18 cellular contexts compared by ENCODE assay signal in genomic region chr1:61121631-61122030, GRCh38. TPM values are rescaled to one million over a fixed set of nuclear protein-coding genes. Genes with fewer than 3 reads are reported as not detected.
DNase-seq lines count a peak whose midpoint lies in the region; ATAC-seq, FAIRE-seq and TF ChIP-seq lines count a peak whose summit lies in the region.
"Had no signal": no experiment of that assay in that cellular context is flagged by ENCODE, and none has a peak within 500 bp of the region (broad histone marks: within the 10 kb centered on the region; RNA-seq: fewer than 3 reads in every experiment).

No MANE protein-coding gene starts in this region.

- no peak for TF ChIP-seq RAD21 in A549 (conservative IDR thresholded peaks at IDR 0.05 in 1 of 2, IDR thresholded peaks at IDR 0.05 in 1 of 2)

- H3K27ac ChIP-seq in A549 = peak overlapping the region; percentile 45 to 72; a peak in 4 of 6 replicates
- H3K27ac ChIP-seq in psoas muscle = peak overlapping the region; percentile 91
- H3K27ac ChIP-seq in Peyer's patch = no peak overlapping the region

- no peaks in the 10 kb centered on the region for H3K36me3 Mint-ChIP-seq in activated naive CD8-positive, alpha-beta T cell treated with anti-CD3 and anti-CD28 coated beads for 36 hours
- H3K36me3 Mint-ChIP-seq: IgD-negative memory B cell had no signal

- H3K4me1 ChIP-seq in A549 = peaks cover 79% of the 10 kb centered on the region
- H3K4me1 ChIP-seq in adipocyte (ENCODE audit: control insufficient read depth, insufficient read depth, low read length) = peaks cover 57% of the 10 kb centered on the region
- peaks cover 85% of the 10 kb centered on the region for H3K4me1 ChIP-seq in psoas muscle
- peaks cover 0 to 21% (median 0%) of the 10 kb centered on the region in 4 donors for H3K4me1 ChIP-seq in Peyer's patch

- H3K27ac Mint-ChIP-seq in activated naive CD8-positive, alpha-beta T cell treated with anti-CD3 and anti-CD28 coated beads for 36 hours = no peak overlapping the region
- H3K27ac Mint-ChIP-seq: activated CD8-positive, alpha-beta T cell treated with anti-CD3 and anti-CD28 coated beads for 36 hours; activated naive CD8-positive, alpha-beta T cell treated with anti-CD3 and anti-CD28 coated beads, Interleukin-2, amount 50 U/mL, for 24 hours; IgD-negative memory B cell had no signal

- no peaks in the 10 kb centered on the region for H3K9me3 ChIP-seq in A549
- no peaks in the 10 kb centered on the region for H3K9me3 ChIP-seq in adipocyte (ENCODE audit: control insufficient read depth, low read length)
- H3K9me3 ChIP-seq in psoas muscle = no peaks in the 10 kb centered on the region
- no peaks in the 10 kb centered on the region for H3K9me3 ChIP-seq in Peyer's patch
- H3K9me3 ChIP-seq: mucosa of descending colon had no signal

- H3K27me3 Mint-ChIP-seq in activated naive CD8-positive, alpha-beta T cell treated with anti-CD3 and anti-CD28 coated beads for 36 hours = peaks cover 4% of the 10 kb centered on the region
- H3K27me3 Mint-ChIP-seq: activated CD8-positive, alpha-beta T cell treated with anti-CD3 and anti-CD28 coated beads for 36 hours; activated naive CD8-positive, alpha-beta T cell treated with anti-CD3 and anti-CD28 coated beads, Interleukin-2, amount 50 U/mL, for 24 hours had no signal

- peak overlapping the region; percentile 75; the same call in 2 of the 3 replicates for H3K4me2 ChIP-seq in A549

- DNase-seq in A549 (ENCODE audit: low read depth in 1 of 2, low spot score in 1 of 2) (no peak), adipocyte (ENCODE audit: low read depth) (no peak), fibroblast of the aortic adventitia (ENCODE audit: low read depth) (peak; percentile 45), psoas muscle (no peak), Peyer's patch (no peak), SKM-1 treated with dmso at 0.1 percent for 144 hours (lab: John Stamatoyannopoulos, UW; ENCODE audit: unreplicated experiment) (no peak), NCI-H82 (lab: John Stamatoyannopoulos, UW) (no peak)
- no peak for DNase-seq in activated naive CD8-positive, alpha-beta T cell treated with anti-CD3 and anti-CD28 coated beads for 36 hours
- DNase-seq: activated CD8-positive, alpha-beta T cell treated with anti-CD3 and anti-CD28 coated beads for 36 hours; activated naive CD8-positive, alpha-beta T cell treated with anti-CD3 and anti-CD28 coated beads, Interleukin-2, amount 50 U/mL, for 24 hours; kidney; mucosa of descending colon; NCI-H2081 treated with DMSO at 0.1 percent for 48 hours; NCI-H524; stimulated activated CD4-positive, alpha-beta T cell treated with anti-CD3 and anti-CD28 coated beads, Interleukin-12 subunit alpha, Interleukin-12 subunit beta, amount 100 ng/mL, for 4 hours; stimulated activated naive CD4-positive, alpha-beta T cell had no signal

- no peaks in the 10 kb centered on the region for H3K9me3 Mint-ChIP-seq in activated naive CD8-positive, alpha-beta T cell treated with anti-CD3 and anti-CD28 coated beads for 36 hours
- H3K9me3 Mint-ChIP-seq: activated CD8-positive, alpha-beta T cell treated with anti-CD3 and anti-CD28 coated beads for 36 hours; activated naive CD8-positive, alpha-beta T cell treated with anti-CD3 and anti-CD28 coated beads, Interleukin-2, amount 50 U/mL, for 24 hours had no signal

- peak overlapping the region; percentile 73 for H3K9ac ChIP-seq in adipocyte (ENCODE audit: low read length)

- CTCF ChIA-PET in A549 (lab: Yijun Ruan, JAX) = interaction anchor here (0.7 kb wide), 1 partner anchor 55 kb away, joined by 3 read pairs; no protein-coding TSS in a partner anchor

- TF ChIP-seq CTCF in A549 (IDR thresholded peaks at IDR 0.05) (no peak), fibroblast of the aortic adventitia (IDR thresholded peaks at IDR 0.05; ENCODE audit: insufficient read depth, low read length) (peak; percentile 38), psoas muscle (IDR thresholded peaks at IDR 0.05) (no peak), Peyer's patch (IDR thresholded peaks at IDR 0.05) (peak in 1 of 6 experiments; percentile 6)

- POLR2A ChIA-PET in A549 (lab: Yijun Ruan, JAX) = no interaction called here

- no peaks in the 10 kb centered on the region for H3K27me3 ChIP-seq in adipocyte (replicated peaks; ENCODE audit: control insufficient read depth, insufficient read depth, low read length)
- H3K27me3 ChIP-seq in psoas muscle (ENCODE audit: insufficient read depth in 3 of 3, low read length in 2 of 3) = no peaks in the 10 kb centered on the region
- no peaks in the 10 kb centered on the region for H3K27me3 ChIP-seq in Peyer's patch

- FAIRE-seq in A549 (lab: Jason Lieb, UNC) = no peak
- FAIRE-seq: colon had no signal

- TF ChIP-seq EP300 in A549 (IDR thresholded peaks at IDR 0.05) = no peak

- 0 out of 6 replicates have a peak, but pooled peaks of 1 of the 2 experiments have one; percentile 59 for ATAC-seq in A549
- ATAC-seq in psoas muscle = no peak
- ATAC-seq: activated CD8-positive, alpha-beta T cell treated with anti-CD3 and anti-CD28 coated beads for 36 hours; activated naive CD8-positive, alpha-beta T cell treated with anti-CD3 and anti-CD28 coated beads, Interleukin-2, amount 50 U/mL, for 24 hours; mucosa of descending colon had no signal

- TF ChIP-seq POLR2A in A549 (IDR thresholded peaks at IDR 0.05; ENCODE audit: low read length) (no peak), Peyer's patch (IDR thresholded peaks at IDR 0.05) (no peak)

- no peak overlapping the region for H3K4me3 Mint-ChIP-seq in activated naive CD8-positive, alpha-beta T cell treated with anti-CD3 and anti-CD28 coated beads for 36 hours
- H3K4me3 Mint-ChIP-seq: activated CD8-positive, alpha-beta T cell treated with anti-CD3 and anti-CD28 coated beads for 36 hours; activated naive CD8-positive, alpha-beta T cell treated with anti-CD3 and anti-CD28 coated beads, Interleukin-2, amount 50 U/mL, for 24 hours; IgD-negative memory B cell had no signal

- H3K4me3 ChIP-seq in A549 (no peak overlapping the region), adipocyte (ENCODE audit: low read length) (peak overlapping the region; percentile 73), fibroblast of the aortic adventitia (ENCODE audit: low read depth, low read length) (no peak overlapping the region), psoas muscle (peak overlapping the region; percentile 62), Peyer's patch (no peak overlapping the region)
- H3K4me3 ChIP-seq: mucosa of descending colon had no signal

- H3K4me1 Mint-ChIP-seq in activated naive CD8-positive, alpha-beta T cell treated with anti-CD3 and anti-CD28 coated beads for 36 hours = peaks cover 3% of the 10 kb centered on the region
- H3K4me1 Mint-ChIP-seq: activated naive CD8-positive, alpha-beta T cell treated with anti-CD3 and anti-CD28 coated beads, Interleukin-2, amount 50 U/mL, for 24 hours; IgD-negative memory B cell had no signal

- intact Hi-C loops in psoas muscle (cut with DNase I) = loop anchor here (2.0 to 10.0 kb wide), 2 partner anchors 37 to 63 kb away; no protein-coding TSS in a partner anchor

- H3K36me3 ChIP-seq in adipocyte (ENCODE audit: control insufficient read depth, insufficient read depth, low read length, severe bottlenecking) (no peaks in the 10 kb centered on the region), psoas muscle (ENCODE audit: insufficient read depth in 1 of 2, low read depth in 1 of 2) (no peaks in the 10 kb centered on the region), Peyer's patch (no peaks in the 10 kb centered on the region)

TF ChIP-seq in A549, 52 proteins besides CTCF, POLR2A, EP300 and RAD21 (continues in another document):
- TF ChIP-seq MAX (IDR thresholded peaks at IDR 0.05) (no peak), TP53 (CRISPR knock-in tag; IDR thresholded peaks at IDR 0.05) (no peak), JUN (IDR thresholded peaks at IDR 0.05) (no peak), RFX5 (IDR thresholded peaks at IDR 0.05) (no peak), JUNB (IDR thresholded peaks at IDR 0.05) (no peak), ZNF302 (CRISPR knock-in tag; IDR thresholded peaks at IDR 0.05) (no peak), FOXS1 (CRISPR knock-in tag; IDR thresholded peaks at IDR 0.05) (no peak), NFE2L2 (conservative IDR thresholded peaks at IDR 0.05; ENCODE audit: low read length) (no peak), ELK1 (IDR thresholded peaks at IDR 0.05; ENCODE audit: low read depth, low read length) (no peak), USF2 (IDR thresholded peaks at IDR 0.05) (no peak), FOSL2 (IDR thresholded peaks at IDR 0.05) (no peak), FOSL2 (CRISPR knock-in tag; IDR thresholded peaks at IDR 0.05) (no peak), RNF2 (IDR thresholded peaks at IDR 0.05; ENCODE audit: borderline replicate concordance, low read depth) (no peak)

RNA-seq across cellular contexts. Expression of gene NFIA, which starts 39.3 kb away (rescaled TPM):
- 21.3 and 25.8 TPM in 2 replicates for polyA plus RNA-seq in A549 (2011; rRNA removed)
- 7.6 and 9.7 TPM in 2 replicates for polyA plus RNA-seq in A549 (2012; cell fraction: cytosol; rRNA removed)
- polyA plus RNA-seq in A549 (2012; cell fraction: nucleus; rRNA removed) = 6.6 and 9.0 TPM in 2 replicates
- 6.5 to 6.7 TPM (median 6.7 TPM) in 3 replicates for polyA plus RNA-seq in A549 (2017; fragmentation: RNase III; extraction: RNeasy Plus Mini Kit Qiagen cat#74134 plus additional on column Dnase treatment)
- polyA minus RNA-seq in A549 (2011; rRNA and poly(A)+ RNA removed) = 91.4 and 115 TPM in 2 replicates
- total RNA-seq in fibroblast of the aortic adventitia (ENCODE audit: low replicate concordance) = 32.0 and 42.0 TPM in 2 replicates
- total RNA-seq in psoas muscle = 10 to 100 TPM; 30.6 to 42.7 (median 42.3) TPM
- 10 to 100 TPM in 1 of 3 donors, 1 to 10 TPM in 2; 4.0 to 11.7 (median 4.2) TPM for polyA plus RNA-seq in psoas muscle
- total RNA-seq in Peyer's patch = 100 to 1,000 TPM in 1 of 4 donors, 10 to 100 TPM in 3; 32.0 to 160 (median 32.9) TPM
- 1 to 10 TPM; 1.3 to 1.7 TPM for total RNA-seq in activated naive CD8-positive, alpha-beta T cell treated with anti-CD3 and anti-CD28 coated beads for 36 hours

Comparison
In these comparisons a context has a peak if more than half of its experiments do, and no peak if none do; other contexts are left out.
1. H3K27ac ChIP-seq: peak in A549 (2 of 2) and psoas muscle (single experiment); none in Peyer's patch (0 of 4).
2. H3K4me3 ChIP-seq: peak in adipocyte (single experiment) and psoas muscle (single experiment); none in A549 (single experiment), fibroblast of the aortic adventitia (single experiment) and Peyer's patch (0 of 4).
3. RNA of gene NFIA, which starts 39.3 kb away (total RNA-seq): 30.6 to 42.7 TPM in psoas muscle, 32.0 to 160 TPM in Peyer's patch and 32.0 to 42.0 TPM in fibroblast of the aortic adventitia; 1.3 to 1.7 TPM in activated naive CD8-positive, alpha-beta T cell treated with anti-CD3 and anti-CD28 coated beads for 36 hours; every median in the first group is over 10 times any median in the second.